In the genomic region with DNA sequence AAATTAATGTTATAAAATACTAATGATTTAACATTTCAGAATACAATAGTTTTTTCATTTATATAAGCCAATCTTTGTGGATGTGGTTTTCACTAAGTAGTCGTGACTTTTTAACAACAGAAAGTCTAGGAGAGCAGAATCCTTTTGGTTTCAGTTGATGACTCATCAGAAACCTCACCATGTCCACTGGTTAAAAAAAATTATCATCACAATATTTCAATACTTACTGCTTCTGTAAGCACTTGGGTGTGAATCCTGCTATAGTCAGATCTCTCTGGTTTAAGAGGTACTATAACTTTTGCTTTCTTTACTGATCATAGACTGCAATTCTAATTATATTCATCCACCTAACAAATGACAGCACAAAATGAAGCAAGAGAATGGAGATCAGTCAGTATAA, we compare ENCODE assay signal across 1 cellular context.
A peak's percentile ranks its signal among the peaks of the same experiment; 100 is the strongest.
TF ChIP-seq lines count a peak whose summit lies in the region.

No MANE protein-coding gene starts in this region.

TF ChIP-seq in K562, 482 proteins besides CTCF, POLR2A, EP300 and RAD21 (continued from another document):
- TF ChIP-seq, protein P1, sequence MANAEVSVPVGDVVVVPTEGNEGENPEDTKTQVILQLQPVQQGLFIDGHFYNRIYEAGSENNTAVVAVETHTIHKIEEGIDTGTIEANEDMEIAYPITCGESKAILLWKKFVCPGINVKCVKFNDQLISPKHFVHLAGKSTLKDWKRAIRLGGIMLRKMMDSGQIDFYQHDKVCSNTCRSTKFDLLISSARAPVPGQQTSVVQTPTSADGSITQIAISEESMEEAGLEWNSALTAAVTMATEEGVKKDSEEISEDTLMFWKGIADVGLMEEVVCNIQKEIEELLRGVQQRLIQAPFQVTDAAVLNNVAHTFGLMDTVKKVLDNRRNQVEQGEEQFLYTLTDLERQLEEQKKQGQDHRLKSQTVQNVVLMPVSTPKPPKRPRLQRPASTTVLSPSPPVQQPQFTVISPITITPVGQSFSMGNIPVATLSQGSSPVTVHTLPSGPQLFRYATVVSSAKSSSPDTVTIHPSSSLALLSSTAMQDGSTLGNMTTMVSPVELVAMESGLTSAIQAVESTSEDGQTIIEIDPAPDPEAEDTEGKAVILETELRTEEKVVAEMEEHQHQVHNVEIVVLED (CRISPR knock-in tag; IDR thresholded peaks at IDR 0.05), result no peak
- TF ChIP-seq CBX1 (IDR thresholded peaks at IDR 0.05; ENCODE audit: low read depth) (no peak), JUND (IDR thresholded peaks at IDR 0.05; ENCODE audit: borderline replicate concordance, low read depth, low read length) (no peak), JUND (tag; IDR thresholded peaks at IDR 0.05; ENCODE audit: borderline replicate concordance, low read depth, low read length) (0 out of 3 replicates have a peak, but pooled peaks have one; percentile 17), KDM4B (IDR thresholded peaks at IDR 0.05; ENCODE audit: borderline replicate concordance in 2 of 2, low read depth in 1 of 2) (no peak), GATA2 (CRISPR knock-in tag; IDR thresholded peaks at IDR 0.05) (no peak), ZNF280A (IDR thresholded peaks at IDR 0.05; ENCODE audit: low read depth, partially characterized antibody) (no peak), HDAC1 (IDR thresholded peaks at IDR 0.05) (no peak), BCOR (IDR thresholded peaks at IDR 0.05) (no peak), BMI1 (IDR thresholded peaks at IDR 0.05; ENCODE audit: low read length) (no peak), DMBX1 (CRISPR knock-in tag; IDR thresholded peaks at IDR 0.05; ENCODE audit: borderline replicate concordance) (no peak), RBFOX2 (IDR thresholded peaks at IDR 0.05; ENCODE audit: low read depth, low read length) (no peak), C11orf30 (IDR thresholded peaks at IDR 0.05; ENCODE audit: low read depth) (peak; percentile 33; the same call in 1 of the 2 replicates), REST (CRISPR knock-in tag; IDR thresholded peaks at IDR 0.05; ENCODE audit: low read depth) (no peak), BRF1 (IDR thresholded peaks at IDR 0.05; ENCODE audit: borderline replicate concordance, extremely low read depth, insufficient read length) (no peak), SMARCB1 (IDR thresholded peaks at IDR 0.05; ENCODE audit: insufficient read length, low read depth) (no peak), MAFG (tag; conservative IDR thresholded peaks at IDR 0.05) (peak; percentile 63), HSF4 (CRISPR knock-in tag; IDR thresholded peaks at IDR 0.05; ENCODE audit: borderline replicate concordance) (no peak), HNRNPK (IDR thresholded peaks at IDR 0.05; ENCODE audit: low read depth, low read length, poor library complexity, severe bottlenecking) (no peak), EZH2 (IDR thresholded peaks at IDR 0.05; ENCODE audit: borderline replicate concordance, low read depth, low read length) (no peak)
- TF ChIP-seq, protein P2, sequence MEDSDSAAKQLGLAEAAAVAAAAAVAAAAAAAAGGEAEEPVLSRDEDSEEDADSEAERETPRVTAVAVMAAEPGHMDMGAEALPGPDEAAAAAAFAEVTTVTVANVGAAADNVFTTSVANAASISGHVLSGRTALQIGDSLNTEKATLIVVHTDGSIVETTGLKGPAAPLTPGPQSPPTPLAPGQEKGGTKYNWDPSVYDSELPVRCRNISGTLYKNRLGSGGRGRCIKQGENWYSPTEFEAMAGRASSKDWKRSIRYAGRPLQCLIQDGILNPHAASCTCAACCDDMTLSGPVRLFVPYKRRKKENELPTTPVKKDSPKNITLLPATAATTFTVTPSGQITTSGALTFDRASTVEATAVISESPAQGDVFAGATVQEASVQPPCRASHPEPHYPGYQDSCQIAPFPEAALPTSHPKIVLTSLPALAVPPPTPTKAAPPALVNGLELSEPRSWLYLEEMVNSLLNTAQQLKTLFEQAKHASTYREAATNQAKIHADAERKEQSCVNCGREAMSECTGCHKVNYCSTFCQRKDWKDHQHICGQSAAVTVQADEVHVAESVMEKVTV (CRISPR knock-in tag; IDR thresholded peaks at IDR 0.05), result no peak
- TF ChIP-seq, protein P3, sequence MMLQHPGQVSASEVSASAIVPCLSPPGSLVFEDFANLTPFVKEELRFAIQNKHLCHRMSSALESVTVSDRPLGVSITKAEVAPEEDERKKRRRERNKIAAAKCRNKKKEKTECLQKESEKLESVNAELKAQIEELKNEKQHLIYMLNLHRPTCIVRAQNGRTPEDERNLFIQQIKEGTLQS (IDR thresholded peaks at IDR 0.05), result peak; percentile 39
- TF ChIP-seq, protein P3 (CRISPR knock-in tag; conservative IDR thresholded peaks at IDR 0.05), result no peak
TF ChIP-seq in K562: peak in this region for 5.
